In genomic region chr19:10565567-10566407, GRCh38 we compare ENCODE assay signal across 1 cellular context.
TF ChIP-seq lines count a peak whose summit lies in the region.

KRI1 (minus strand) TSS chr19:10566010; CDS start chr19:10565999, 11 bp downstream.

TF ChIP-seq in HepG2, 621 proteins besides CTCF, POLR2A, EP300 and RAD21 (continued from another document):
- TF ChIP-seq ZNF10 (CRISPR knock-in tag; IDR thresholded peaks at IDR 0.05; ENCODE audit: borderline replicate concordance, low read depth) (no peak), ZNF235 (CRISPR knock-in tag; IDR thresholded peaks at IDR 0.05; ENCODE audit: borderline replicate concordance) (peak; percentile 70; the same call in 1 of the 2 replicates), KLF13 (CRISPR knock-in tag; IDR thresholded peaks at IDR 0.05) (no peak), E2F2 (CRISPR knock-in tag; IDR thresholded peaks at IDR 0.05; ENCODE audit: borderline replicate concordance) (peak; percentile 75; the same call in 1 of the 2 replicates), RORA (CRISPR knock-in tag; IDR thresholded peaks at IDR 0.05) (no peak), RXRA (CRISPR knock-in tag; IDR thresholded peaks at IDR 0.05) (peak; percentile 80), ZNF550 (CRISPR knock-in tag; IDR thresholded peaks at IDR 0.05; ENCODE audit: borderline replicate concordance) (0 out of 2 replicates have a peak, but pooled peaks have one; percentile 37), ZNF776 (CRISPR knock-in tag; IDR thresholded peaks at IDR 0.05) (peak; percentile 94), ZNF720 (CRISPR knock-in tag; IDR thresholded peaks at IDR 0.05) (peak; percentile 74; the same call in 1 of the 2 replicates), FOSL1 (CRISPR knock-in tag; IDR thresholded peaks at IDR 0.05; ENCODE audit: borderline replicate concordance) (no peak), ZFP62 (CRISPR knock-in tag; IDR thresholded peaks at IDR 0.05) (no peak), AGO2 (optimal IDR thresholded peaks at IDR 0.05; ENCODE audit: low read depth, low read length) (peak; percentile 45), RNF2 (conservative IDR thresholded peaks at IDR 0.05; ENCODE audit: low read depth) (peak; percentile 83), ZNF441 (CRISPR knock-in tag; IDR thresholded peaks at IDR 0.05; ENCODE audit: borderline replicate concordance) (peak; percentile 85), ATF7 (IDR thresholded peaks at IDR 0.05) (no peak), ATF7 (CRISPR knock-in tag; IDR thresholded peaks at IDR 0.05) (no peak), TBX3 (IDR thresholded peaks at IDR 0.05; ENCODE audit: borderline replicate concordance) (no peak)
